Comparison of ENCODE assay signal across 29 cellular contexts in the genomic region with DNA sequence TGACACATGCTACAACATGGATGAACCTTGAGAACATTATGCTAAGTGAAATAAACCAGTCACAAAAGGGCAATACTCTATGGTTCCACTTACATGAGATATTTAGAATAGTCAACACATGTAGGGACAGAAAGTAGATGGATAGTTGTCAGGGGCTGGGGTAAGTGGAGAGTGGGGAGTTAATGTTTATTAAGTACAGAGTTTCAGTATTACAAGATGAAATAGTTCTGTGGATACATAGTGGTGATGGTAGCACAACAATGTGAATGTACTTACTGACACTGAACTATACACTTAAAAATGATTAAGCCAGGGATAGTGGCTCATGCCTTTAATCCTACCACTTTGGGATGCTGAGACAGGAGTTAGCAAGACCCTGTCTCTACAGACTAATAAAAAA.
"Had no signal": no experiment of that assay in that cellular context is flagged by ENCODE, and none has a peak within 500 bp of the region (broad histone marks: within the 10 kb centered on the region; RNA-seq: fewer than 3 reads in every experiment).

No MANE protein-coding gene starts in this region.

- H3K9me3 ChIP-seq: esophagus muscularis mucosa, gastroesophageal sphincter, heart left ventricle, mucosa of descending colon, neutrophil, pancreas, right lobe of liver, suprapubic skin, transverse colon, upper lobe of right lung, vagina had no signal

- H3K4me2 ChIP-seq: hepatocyte had no signal

- H3K9me3 Mint-ChIP-seq: mesothelial cell of epicardium; naive B cell; natural killer cell treated with Interleukin-12 subunit alpha and Interleukin-12 subunit beta and Interleukin-15 and Interleukin-18, amount 100 ng/mL, for 72 hours; neural crest cell; stimulated activated naive CD8-positive, alpha-beta T cell treated with anti-CD3 and anti-CD28 coated beads, Interleukin-15, amount 100 ng/mL, for 72 hours had no signal

- H3K4me3 Mint-ChIP-seq: mesothelial cell of epicardium; naive B cell; natural killer cell treated with Interleukin-12 subunit alpha and Interleukin-12 subunit beta and Interleukin-15 and Interleukin-18, amount 100 ng/mL, for 72 hours; neural crest cell; stimulated activated naive CD8-positive, alpha-beta T cell treated with anti-CD3 and anti-CD28 coated beads, Interleukin-15, amount 100 ng/mL, for 72 hours had no signal

- FAIRE-seq: endothelial cell of umbilical vein, kidney, pancreas, small intestine had no signal

- H3K27ac ChIP-seq: esophagus muscularis mucosa, foreskin keratinocyte, gastroesophageal sphincter, heart left ventricle, hepatocyte, neutrophil, pancreas, right lobe of liver, suprapubic skin, transverse colon, upper lobe of right lung, vagina had no signal

- H3K27me3 ChIP-seq: esophagus muscularis mucosa, foreskin keratinocyte, gastroesophageal sphincter, heart left ventricle, hepatocyte, neutrophil, pancreas, right lobe of liver, suprapubic skin, transverse colon, upper lobe of right lung, vagina had no signal

- H3K4me1 ChIP-seq: esophagus muscularis mucosa, foreskin keratinocyte, gastroesophageal sphincter, heart left ventricle, pancreas, right lobe of liver, suprapubic skin, transverse colon, upper lobe of right lung, vagina had no signal

- H3K27me3 Mint-ChIP-seq: naive B cell; natural killer cell treated with Interleukin-12 subunit alpha and Interleukin-12 subunit beta and Interleukin-15 and Interleukin-18, amount 100 ng/mL, for 72 hours; stimulated activated naive CD8-positive, alpha-beta T cell treated with anti-CD3 and anti-CD28 coated beads, Interleukin-15, amount 100 ng/mL, for 72 hours had no signal

- H3K27ac Mint-ChIP-seq: mesothelial cell of epicardium; natural killer cell treated with Interleukin-12 subunit alpha and Interleukin-12 subunit beta and Interleukin-15 and Interleukin-18, amount 100 ng/mL, for 72 hours; stimulated activated naive CD8-positive, alpha-beta T cell treated with anti-CD3 and anti-CD28 coated beads, Interleukin-15, amount 100 ng/mL, for 72 hours had no signal

- H3K4me3 ChIP-seq: esophagus muscularis mucosa, gastroesophageal sphincter, heart left ventricle, hepatocyte, mucosa of descending colon, pancreas, right lobe of liver, suprapubic skin, transverse colon, upper lobe of right lung, vagina had no signal

- H2AFZ ChIP-seq: hepatocyte had no signal

- H3K79me2 ChIP-seq: hepatocyte had no signal

- ATAC-seq: foreskin keratinocyte; gastroesophageal sphincter; heart left ventricle; left lobe of liver; mucosa of descending colon; natural killer cell treated with Interleukin-12 subunit alpha and Interleukin-12 subunit beta and Interleukin-15 and Interleukin-18, amount 100 ng/mL, for 72 hours; pancreas; right lobe of liver; stimulated activated naive CD8-positive, alpha-beta T cell treated with anti-CD3 and anti-CD28 coated beads, Interleukin-15, amount 100 ng/mL, for 72 hours; upper lobe of right lung had no signal

- H3K4me1 Mint-ChIP-seq: mesothelial cell of epicardium; naive B cell; neural crest cell; stimulated activated naive CD8-positive, alpha-beta T cell treated with anti-CD3 and anti-CD28 coated beads, Interleukin-15, amount 100 ng/mL, for 72 hours had no signal

- DNase-seq: dermis blood vessel endothelial cell; effector memory CD4-positive, alpha-beta T cell; foreskin keratinocyte; heart left ventricle; kidney; mesenchymal stem cell; mucosa of descending colon; naive B cell; pancreas; retina; right lobe of liver; small intestine; stimulated activated CD4-positive, alpha-beta T cell treated with anti-CD3 and anti-CD28 coated beads, Interleukin-15, amount 100 ng/mL, for 24 hours; stimulated activated CD4-positive, alpha-beta T cell treated with anti-CD3 and anti-CD28 coated beads, Interleukin-2, amount 100 ng/mL, for 48 hours; stimulated activated naive CD4-positive, alpha-beta T cell; stimulated activated naive CD8-positive, alpha-beta T cell treated with anti-CD3 and anti-CD28 coated beads, Interleukin-15, amount 100 ng/mL, for 72 hours; transverse colon; upper lobe of right lung had no signal
